1 cellular context compared by ENCODE assay signal in the genomic region with DNA sequence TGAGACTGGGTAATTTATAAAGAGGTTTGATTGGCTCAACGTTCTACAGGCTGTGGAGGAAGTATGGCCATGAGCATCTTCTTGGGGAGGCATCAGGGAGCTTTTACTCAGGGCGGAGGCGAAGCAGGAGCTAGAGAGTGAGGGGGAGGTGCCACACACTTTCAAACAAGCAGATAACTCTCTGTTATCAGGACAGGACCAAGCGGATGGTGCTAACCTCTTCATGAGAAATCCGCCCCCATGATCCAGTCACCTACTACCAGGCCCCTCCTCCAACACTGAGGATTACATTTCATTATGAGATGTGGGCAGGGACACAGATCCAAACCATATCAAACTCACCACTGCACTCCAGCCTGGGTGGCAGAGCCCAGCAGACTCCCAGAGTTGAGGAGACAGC.
TF ChIP-seq lines count a peak whose summit lies in the region.

No MANE protein-coding gene starts in this region.

TF ChIP-seq in K562, 482 proteins besides CTCF, POLR2A, EP300 and RAD21 (continued from another document and continues in another):
- no peak for TF ChIP-seq ZBTB11 (CRISPR knock-in tag; IDR thresholded peaks at IDR 0.05)
- no peak for TF ChIP-seq GABPB1 (CRISPR knock-in tag; IDR thresholded peaks at IDR 0.05)
- TF ChIP-seq ZNF124 (CRISPR knock-in tag; IDR thresholded peaks at IDR 0.05): no peak
- TF ChIP-seq SMARCE1 (IDR thresholded peaks at IDR 0.05): peak; percentile 55; the same call in 1 of the 2 replicates
- TF ChIP-seq, protein P1, sequence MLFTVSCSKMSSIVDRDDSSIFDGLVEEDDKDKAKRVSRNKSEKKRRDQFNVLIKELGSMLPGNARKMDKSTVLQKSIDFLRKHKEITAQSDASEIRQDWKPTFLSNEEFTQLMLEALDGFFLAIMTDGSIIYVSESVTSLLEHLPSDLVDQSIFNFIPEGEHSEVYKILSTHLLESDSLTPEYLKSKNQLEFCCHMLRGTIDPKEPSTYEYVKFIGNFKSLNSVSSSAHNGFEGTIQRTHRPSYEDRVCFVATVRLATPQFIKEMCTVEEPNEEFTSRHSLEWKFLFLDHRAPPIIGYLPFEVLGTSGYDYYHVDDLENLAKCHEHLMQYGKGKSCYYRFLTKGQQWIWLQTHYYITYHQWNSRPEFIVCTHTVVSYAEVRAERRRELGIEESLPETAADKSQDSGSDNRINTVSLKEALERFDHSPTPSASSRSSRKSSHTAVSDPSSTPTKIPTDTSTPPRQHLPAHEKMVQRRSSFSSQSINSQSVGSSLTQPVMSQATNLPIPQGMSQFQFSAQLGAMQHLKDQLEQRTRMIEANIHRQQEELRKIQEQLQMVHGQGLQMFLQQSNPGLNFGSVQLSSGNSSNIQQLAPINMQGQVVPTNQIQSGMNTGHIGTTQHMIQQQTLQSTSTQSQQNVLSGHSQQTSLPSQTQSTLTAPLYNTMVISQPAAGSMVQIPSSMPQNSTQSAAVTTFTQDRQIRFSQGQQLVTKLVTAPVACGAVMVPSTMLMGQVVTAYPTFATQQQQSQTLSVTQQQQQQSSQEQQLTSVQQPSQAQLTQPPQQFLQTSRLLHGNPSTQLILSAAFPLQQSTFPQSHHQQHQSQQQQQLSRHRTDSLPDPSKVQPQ (CRISPR knock-in tag; IDR thresholded peaks at IDR 0.05; ENCODE audit: borderline replicate concordance): no peak
- no peak for TF ChIP-seq HMGN3 (IDR thresholded peaks at IDR 0.05; ENCODE audit: borderline replicate concordance, extremely low read depth, insufficient read length, low read depth, low read length)
- peak; percentile 65; the same call in 1 of the 2 replicates for TF ChIP-seq HMBOX1 (IDR thresholded peaks at IDR 0.05)
- TF ChIP-seq TRIM28 (IDR thresholded peaks at IDR 0.05): no peak
- TF ChIP-seq MBD1 (CRISPR knock-in tag; IDR thresholded peaks at IDR 0.05): no peak
- TF ChIP-seq GATA2 (CRISPR knock-in tag; IDR thresholded peaks at IDR 0.05): no peak
- TF ChIP-seq IFI16 (CRISPR knock-in tag; IDR thresholded peaks at IDR 0.05): no peak
- TF ChIP-seq ARID3B (CRISPR knock-in tag; IDR thresholded peaks at IDR 0.05; ENCODE audit: borderline replicate concordance): no peak
- TF ChIP-seq, protein P2, sequence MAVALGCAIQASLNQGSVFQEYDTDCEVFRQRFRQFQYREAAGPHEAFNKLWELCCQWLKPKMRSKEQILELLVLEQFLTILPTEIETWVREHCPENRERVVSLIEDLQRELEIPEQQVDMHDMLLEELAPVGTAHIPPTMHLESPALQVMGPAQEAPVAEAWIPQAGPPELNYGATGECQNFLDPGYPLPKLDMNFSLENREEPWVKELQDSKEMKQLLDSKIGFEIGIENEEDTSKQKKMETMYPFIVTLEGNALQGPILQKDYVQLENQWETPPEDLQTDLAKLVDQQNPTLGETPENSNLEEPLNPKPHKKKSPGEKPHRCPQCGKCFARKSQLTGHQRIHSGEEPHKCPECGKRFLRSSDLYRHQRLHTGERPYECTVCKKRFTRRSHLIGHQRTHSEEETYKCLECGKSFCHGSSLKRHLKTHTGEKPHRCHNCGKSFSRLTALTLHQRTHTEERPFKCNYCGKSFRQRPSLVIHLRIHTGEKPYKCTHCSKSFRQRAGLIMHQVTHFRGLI (CRISPR knock-in tag; IDR thresholded peaks at IDR 0.05): no peak
- TF ChIP-seq BACH1 (tag; IDR thresholded peaks at IDR 0.05): no peak
- no peak for TF ChIP-seq MEF2D (tag; conservative IDR thresholded peaks at IDR 0.05; ENCODE audit: low read depth)
- TF ChIP-seq, protein P3, sequence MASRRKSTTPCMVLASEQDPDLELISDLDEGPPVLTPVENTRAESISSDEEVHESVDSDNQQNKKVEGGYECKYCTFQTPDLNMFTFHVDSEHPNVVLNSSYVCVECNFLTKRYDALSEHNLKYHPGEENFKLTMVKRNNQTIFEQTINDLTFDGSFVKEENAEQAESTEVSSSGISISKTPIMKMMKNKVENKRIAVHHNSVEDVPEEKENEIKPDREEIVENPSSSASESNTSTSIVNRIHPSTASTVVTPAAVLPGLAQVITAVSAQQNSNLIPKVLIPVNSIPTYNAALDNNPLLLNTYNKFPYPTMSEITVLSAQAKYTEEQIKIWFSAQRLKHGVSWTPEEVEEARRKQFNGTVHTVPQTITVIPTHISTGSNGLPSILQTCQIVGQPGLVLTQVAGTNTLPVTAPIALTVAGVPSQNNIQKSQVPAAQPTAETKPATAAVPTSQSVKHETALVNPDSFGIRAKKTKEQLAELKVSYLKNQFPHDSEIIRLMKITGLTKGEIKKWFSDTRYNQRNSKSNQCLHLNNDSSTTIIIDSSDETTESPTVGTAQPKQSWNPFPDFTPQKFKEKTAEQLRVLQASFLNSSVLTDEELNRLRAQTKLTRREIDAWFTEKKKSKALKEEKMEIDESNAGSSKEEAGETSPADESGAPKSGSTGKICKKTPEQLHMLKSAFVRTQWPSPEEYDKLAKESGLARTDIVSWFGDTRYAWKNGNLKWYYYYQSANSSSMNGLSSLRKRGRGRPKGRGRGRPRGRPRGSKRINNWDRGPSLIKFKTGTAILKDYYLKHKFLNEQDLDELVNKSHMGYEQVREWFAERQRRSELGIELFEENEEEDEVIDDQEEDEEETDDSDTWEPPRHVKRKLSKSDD (conservative IDR thresholded peaks at IDR 0.05; ENCODE audit: low read length): no peak
- no peak for TF ChIP-seq NR2C1 (IDR thresholded peaks at IDR 0.05)
- no peak for TF ChIP-seq NR2C1 (tag; IDR thresholded peaks at IDR 0.05)
- no peak for TF ChIP-seq ATF1 (CRISPR knock-in tag; IDR thresholded peaks at IDR 0.05)
- TF ChIP-seq ATF1 (tag; IDR thresholded peaks at IDR 0.05): no peak
- TF ChIP-seq ZBTB9 (CRISPR knock-in tag; IDR thresholded peaks at IDR 0.05): no peak
- TF ChIP-seq ZNF785 (CRISPR knock-in tag; IDR thresholded peaks at IDR 0.05): no peak
- no peak for TF ChIP-seq ZNF23 (CRISPR knock-in tag; IDR thresholded peaks at IDR 0.05)
- no peak for TF ChIP-seq SRF (CRISPR knock-in tag; IDR thresholded peaks at IDR 0.05)
- no peak for TF ChIP-seq MED1 (CRISPR knock-in tag; IDR thresholded peaks at IDR 0.05; ENCODE audit: borderline replicate concordance)
- TF ChIP-seq ZNF778 (CRISPR knock-in tag; IDR thresholded peaks at IDR 0.05): no peak
- no peak for TF ChIP-seq HNRNPL (IDR thresholded peaks at IDR 0.05; ENCODE audit: low read depth, low read length)
- TF ChIP-seq SMARCA4 (IDR thresholded peaks at IDR 0.05): 0 out of 2 replicates have a peak, but pooled peaks have one; percentile 46
- no peak for TF ChIP-seq HLTF (IDR thresholded peaks at IDR 0.05)
- TF ChIP-seq ELF2 (CRISPR knock-in tag; IDR thresholded peaks at IDR 0.05): no peak
- peak; percentile 88 for TF ChIP-seq EGR1 (conservative IDR thresholded peaks at IDR 0.05)
- TF ChIP-seq, protein P4, sequence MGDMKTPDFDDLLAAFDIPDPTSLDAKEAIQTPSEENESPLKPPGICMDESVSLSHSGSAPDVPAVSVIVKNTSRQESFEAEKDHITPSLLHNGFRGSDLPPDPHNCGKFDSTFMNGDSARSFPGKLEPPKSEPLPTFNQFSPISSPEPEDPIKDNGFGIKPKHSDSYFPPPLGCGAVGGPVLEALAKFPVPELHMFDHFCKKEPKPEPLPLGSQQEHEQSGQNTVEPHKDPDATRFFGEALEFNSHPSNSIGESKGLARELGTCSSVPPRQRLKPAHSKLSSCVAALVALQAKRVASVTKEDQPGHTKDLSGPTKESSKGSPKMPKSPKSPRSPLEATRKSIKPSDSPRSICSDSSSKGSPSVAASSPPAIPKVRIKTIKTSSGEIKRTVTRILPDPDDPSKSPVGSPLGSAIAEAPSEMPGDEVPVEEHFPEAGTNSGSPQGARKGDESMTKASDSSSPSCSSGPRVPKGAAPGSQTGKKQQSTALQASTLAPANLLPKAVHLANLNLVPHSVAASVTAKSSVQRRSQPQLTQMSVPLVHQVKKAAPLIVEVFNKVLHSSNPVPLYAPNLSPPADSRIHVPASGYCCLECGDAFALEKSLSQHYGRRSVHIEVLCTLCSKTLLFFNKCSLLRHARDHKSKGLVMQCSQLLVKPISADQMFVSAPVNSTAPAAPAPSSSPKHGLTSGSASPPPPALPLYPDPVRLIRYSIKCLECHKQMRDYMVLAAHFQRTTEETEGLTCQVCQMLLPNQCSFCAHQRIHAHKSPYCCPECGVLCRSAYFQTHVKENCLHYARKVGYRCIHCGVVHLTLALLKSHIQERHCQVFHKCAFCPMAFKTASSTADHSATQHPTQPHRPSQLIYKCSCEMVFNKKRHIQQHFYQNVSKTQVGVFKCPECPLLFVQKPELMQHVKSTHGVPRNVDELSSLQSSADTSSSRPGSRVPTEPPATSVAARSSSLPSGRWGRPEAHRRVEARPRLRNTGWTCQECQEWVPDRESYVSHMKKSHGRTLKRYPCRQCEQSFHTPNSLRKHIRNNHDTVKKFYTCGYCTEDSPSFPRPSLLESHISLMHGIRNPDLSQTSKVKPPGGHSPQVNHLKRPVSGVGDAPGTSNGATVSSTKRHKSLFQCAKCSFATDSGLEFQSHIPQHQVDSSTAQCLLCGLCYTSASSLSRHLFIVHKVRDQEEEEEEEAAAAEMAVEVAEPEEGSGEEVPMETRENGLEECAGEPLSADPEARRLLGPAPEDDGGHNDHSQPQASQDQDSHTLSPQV (IDR thresholded peaks at IDR 0.05): no peak
- no peak for TF ChIP-seq TCF7L2 (IDR thresholded peaks at IDR 0.05; ENCODE audit: low read depth, low read length)
